Comparison of ENCODE assay signal across 1 cellular context in the genomic region with DNA sequence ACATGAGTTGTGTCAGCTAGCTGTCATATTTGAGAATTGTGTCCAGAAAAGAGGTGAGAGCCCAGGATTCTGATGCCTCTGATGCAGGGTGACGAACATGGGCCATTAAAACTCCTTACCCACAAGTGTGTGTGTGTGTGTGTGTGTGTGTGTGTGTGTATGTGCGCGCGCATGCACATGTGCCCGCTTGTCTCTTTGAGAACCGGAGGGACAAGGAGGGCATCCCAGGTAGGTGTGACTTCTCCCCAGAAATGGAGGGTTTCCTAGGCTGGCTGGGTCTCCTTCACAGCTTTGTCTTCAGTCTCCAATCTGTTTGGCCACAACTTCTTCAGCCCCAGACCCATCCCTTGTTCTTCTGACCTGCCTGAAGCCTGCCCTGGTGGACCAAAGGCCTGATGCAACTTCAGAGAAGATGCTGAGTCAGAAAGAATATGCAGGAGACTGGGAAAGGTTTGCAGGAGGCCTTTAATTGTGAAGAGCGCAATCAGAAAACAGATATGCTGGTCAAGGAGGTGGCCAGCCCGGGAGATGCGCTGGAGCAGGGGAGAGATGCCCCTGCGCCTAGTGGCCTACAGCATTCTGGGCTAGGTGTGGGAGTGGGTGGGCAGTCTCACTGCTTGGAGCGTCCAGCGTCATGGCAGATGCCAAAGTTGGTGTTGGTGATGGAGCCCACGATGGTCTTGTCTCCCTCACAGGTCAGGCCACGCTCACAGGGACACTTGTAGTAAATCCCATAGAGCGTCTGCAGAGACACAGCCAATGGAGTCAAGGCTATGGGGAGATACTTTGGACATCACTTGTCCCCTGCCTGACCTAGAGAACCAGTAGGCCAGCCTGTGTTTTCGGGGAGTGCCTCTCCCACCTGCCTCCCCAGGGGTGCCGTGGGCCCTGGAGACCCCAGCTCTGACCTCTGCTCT.
TF ChIP-seq lines count a peak whose summit lies in the region.

No MANE protein-coding gene starts in this region.

TF ChIP-seq in K562, 482 proteins besides CTCF, POLR2A, EP300 and RAD21 (continues in another document):
- TF ChIP-seq ZNF407 (IDR thresholded peaks at IDR 0.05; ENCODE audit: low read depth) (no peak), ZNF384 (IDR thresholded peaks at IDR 0.05; ENCODE audit: low read depth, low read length) (no peak), ZC3H4 (CRISPR knock-in tag; IDR thresholded peaks at IDR 0.05; ENCODE audit: borderline replicate concordance) (0 out of 2 replicates have a peak, but pooled peaks have one; percentile 32), ZC3H8 (IDR thresholded peaks at IDR 0.05) (no peak), ZNF197 (CRISPR knock-in tag; IDR thresholded peaks at IDR 0.05; ENCODE audit: low read depth) (no peak), FUS (optimal IDR thresholded peaks at IDR 0.05; ENCODE audit: low read depth, low read length) (no peak), SMARCB1 (IDR thresholded peaks at IDR 0.05; ENCODE audit: insufficient read length, low read depth) (no peak), ZNF561 (CRISPR knock-in tag; conservative IDR thresholded peaks at IDR 0.05) (no peak), CLOCK (CRISPR knock-in tag; IDR thresholded peaks at IDR 0.05; ENCODE audit: borderline replicate concordance) (no peak), CUX1 (CRISPR knock-in tag; IDR thresholded peaks at IDR 0.05) (no peak), FOXK1 (CRISPR knock-in tag; IDR thresholded peaks at IDR 0.05; ENCODE audit: borderline replicate concordance) (no peak), NRF1 (conservative IDR thresholded peaks at IDR 0.05 in 1 of 2, IDR thresholded peaks at IDR 0.05 in 1 of 2) (peak; percentile 64 to 72), ZBTB12 (CRISPR knock-in tag; IDR thresholded peaks at IDR 0.05) (no peak), ZNF175 (CRISPR knock-in tag; IDR thresholded peaks at IDR 0.05; ENCODE audit: low read depth) (no peak), MAFG (tag; conservative IDR thresholded peaks at IDR 0.05) (peak; percentile 85), MAFF (IDR thresholded peaks at IDR 0.05; ENCODE audit: low read length) (peak; percentile 45; the same call in 1 of the 2 replicates), BACH1 (tag; IDR thresholded peaks at IDR 0.05) (no peak), BCOR (IDR thresholded peaks at IDR 0.05) (no peak), MAFK (IDR thresholded peaks at IDR 0.05; ENCODE audit: low read length) (peak; percentile 66; the same call in 1 of the 2 replicates), ZNF316 (IDR thresholded peaks at IDR 0.05) (peak; percentile 94), XRCC5 (IDR thresholded peaks at IDR 0.05; ENCODE audit: low read depth, low read length) (no peak), OTX1 (CRISPR knock-in tag; IDR thresholded peaks at IDR 0.05) (no peak)
- TF ChIP-seq, protein P1, sequence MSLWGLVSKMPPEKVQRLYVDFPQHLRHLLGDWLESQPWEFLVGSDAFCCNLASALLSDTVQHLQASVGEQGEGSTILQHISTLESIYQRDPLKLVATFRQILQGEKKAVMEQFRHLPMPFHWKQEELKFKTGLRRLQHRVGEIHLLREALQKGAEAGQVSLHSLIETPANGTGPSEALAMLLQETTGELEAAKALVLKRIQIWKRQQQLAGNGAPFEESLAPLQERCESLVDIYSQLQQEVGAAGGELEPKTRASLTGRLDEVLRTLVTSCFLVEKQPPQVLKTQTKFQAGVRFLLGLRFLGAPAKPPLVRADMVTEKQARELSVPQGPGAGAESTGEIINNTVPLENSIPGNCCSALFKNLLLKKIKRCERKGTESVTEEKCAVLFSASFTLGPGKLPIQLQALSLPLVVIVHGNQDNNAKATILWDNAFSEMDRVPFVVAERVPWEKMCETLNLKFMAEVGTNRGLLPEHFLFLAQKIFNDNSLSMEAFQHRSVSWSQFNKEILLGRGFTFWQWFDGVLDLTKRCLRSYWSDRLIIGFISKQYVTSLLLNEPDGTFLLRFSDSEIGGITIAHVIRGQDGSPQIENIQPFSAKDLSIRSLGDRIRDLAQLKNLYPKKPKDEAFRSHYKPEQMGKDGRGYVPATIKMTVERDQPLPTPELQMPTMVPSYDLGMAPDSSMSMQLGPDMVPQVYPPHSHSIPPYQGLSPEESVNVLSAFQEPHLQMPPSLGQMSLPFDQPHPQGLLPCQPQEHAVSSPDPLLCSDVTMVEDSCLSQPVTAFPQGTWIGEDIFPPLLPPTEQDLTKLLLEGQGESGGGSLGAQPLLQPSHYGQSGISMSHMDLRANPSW (CRISPR knock-in tag; IDR thresholded peaks at IDR 0.05) = no peak
- TF ChIP-seq, protein P2, sequence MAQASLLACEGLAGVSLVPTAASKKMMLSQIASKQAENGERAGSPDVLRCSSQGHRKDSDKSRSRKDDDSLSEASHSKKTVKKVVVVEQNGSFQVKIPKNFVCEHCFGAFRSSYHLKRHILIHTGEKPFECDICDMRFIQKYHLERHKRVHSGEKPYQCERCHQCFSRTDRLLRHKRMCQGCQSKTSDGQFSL (CRISPR knock-in tag; IDR thresholded peaks at IDR 0.05) = 0 out of 2 replicates have a peak, but pooled peaks have one; percentile 26
- TF ChIP-seq, protein P2 (tag; IDR thresholded peaks at IDR 0.05) = no peak; a peak in 1 of 4 replicates
- TF ChIP-seq, protein P3, sequence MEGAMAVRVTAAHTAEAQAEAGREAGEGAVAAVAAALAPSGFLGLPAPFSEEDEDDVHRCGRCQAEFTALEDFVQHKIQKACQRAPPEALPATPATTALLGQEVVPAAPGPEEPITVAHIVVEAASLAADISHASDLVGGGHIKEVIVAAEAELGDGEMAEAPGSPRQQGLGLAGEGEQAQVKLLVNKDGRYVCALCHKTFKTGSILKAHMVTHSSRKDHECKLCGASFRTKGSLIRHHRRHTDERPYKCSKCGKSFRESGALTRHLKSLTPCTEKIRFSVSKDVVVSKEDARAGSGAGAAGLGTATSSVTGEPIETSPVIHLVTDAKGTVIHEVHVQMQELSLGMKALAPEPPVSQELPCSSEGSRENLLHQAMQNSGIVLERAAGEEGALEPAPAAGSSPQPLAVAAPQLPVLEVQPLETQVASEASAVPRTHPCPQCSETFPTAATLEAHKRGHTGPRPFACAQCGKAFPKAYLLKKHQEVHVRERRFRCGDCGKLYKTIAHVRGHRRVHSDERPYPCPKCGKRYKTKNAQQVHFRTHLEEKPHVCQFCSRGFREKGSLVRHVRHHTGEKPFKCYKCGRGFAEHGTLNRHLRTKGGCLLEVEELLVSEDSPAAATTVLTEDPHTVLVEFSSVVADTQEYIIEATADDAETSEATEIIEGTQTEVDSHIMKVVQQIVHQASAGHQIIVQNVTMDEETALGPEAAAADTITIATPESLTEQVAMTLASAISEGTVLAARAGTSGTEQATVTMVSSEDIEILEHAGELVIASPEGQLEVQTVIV (CRISPR knock-in tag; IDR thresholded peaks at IDR 0.05; ENCODE audit: borderline replicate concordance) = no peak
